Comparison of ENCODE assay signal across 10 cellular contexts in the genomic region with DNA sequence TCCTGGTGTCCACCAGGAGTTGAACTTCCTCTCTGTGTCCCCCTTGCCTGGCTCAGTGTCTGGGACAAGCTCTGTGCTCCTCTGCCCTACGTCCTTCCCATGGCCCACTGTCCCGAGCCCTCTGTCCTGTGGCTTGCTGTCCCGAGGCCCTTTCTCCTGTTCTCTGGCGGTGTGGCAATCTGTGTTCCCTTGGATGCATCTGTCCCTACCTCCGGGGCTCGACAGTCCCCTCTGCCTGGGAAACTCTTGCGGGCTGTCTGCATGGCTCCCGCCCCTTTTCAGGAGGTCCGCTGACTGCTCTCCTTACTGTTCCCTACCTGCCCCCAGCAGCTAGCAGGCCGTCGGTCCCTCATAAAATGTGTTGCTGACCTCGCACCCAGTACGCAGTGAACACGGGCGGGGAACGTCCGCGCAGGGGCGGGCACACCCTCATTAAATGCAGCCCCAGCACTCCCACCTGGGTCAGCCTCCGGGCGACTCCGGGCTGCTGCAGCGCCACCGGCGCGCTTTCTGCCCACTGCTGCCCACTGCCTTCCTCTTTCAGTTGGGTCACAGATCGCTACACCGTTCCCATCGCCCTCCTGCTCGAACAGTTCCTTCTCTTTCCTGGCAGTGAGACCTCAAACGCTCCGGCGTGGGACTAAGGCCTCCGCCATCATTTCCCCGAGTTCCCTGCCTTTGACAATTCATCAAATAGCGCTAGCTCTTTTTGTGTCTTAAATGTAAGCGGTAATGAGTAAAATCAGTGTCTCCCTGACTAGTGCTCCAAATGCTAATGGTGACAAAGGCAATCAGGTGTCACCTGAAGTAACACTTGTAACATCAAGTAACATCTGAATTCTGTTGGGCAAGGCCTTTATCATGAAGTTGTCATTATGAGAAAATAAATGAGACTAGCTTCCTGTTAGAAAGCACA.
DNase-seq lines count a peak whose midpoint lies in the region; ATAC-seq and TF ChIP-seq lines count a peak whose summit lies in the region.
"Had no signal": no experiment of that assay in that cellular context is flagged by ENCODE, and none has a peak within 500 bp of the region (broad histone marks: within the 10 kb centered on the region; RNA-seq: fewer than 3 reads in every experiment).

No MANE protein-coding gene starts in this region.

- no peaks in the 10 kb centered on the region for H3K4me1 ChIP-seq in skeletal muscle satellite cell (ENCODE audit: control insufficient read depth, insufficient read depth, low read length)

- TF ChIP-seq CTCF in GM13976 (IDR thresholded peaks at IDR 0.05; ENCODE audit: borderline replicate concordance, control extremely low read depth, extremely low read depth, insufficient read depth, missing control alignments): peak; percentile 6

- peak; percentile 51 for DNase-seq in GM13976 (ENCODE audit: low spot score)
- peak; percentile 36 for DNase-seq in SW480 (ENCODE audit: low spot score)
- DNase-seq in left ventricle myocardium superior: no peak
- DNase-seq in DMS114 treated with DMSO at 0.1 percent for 48 hours (lab: John Stamatoyannopoulos, UW; ENCODE audit: unreplicated experiment): no peak
- DNase-seq in SKM-1 (lab: John Stamatoyannopoulos, UW; ENCODE audit: unreplicated experiment): no peak
- no peak for DNase-seq in midbrain (lab: John Stamatoyannopoulos, UW)
- DNase-seq in NCI-H1092 (lab: John Stamatoyannopoulos, UW): no peak
- DNase-seq: HCEC 1CT, SIG-M5 had no signal

- H3K4me3 ChIP-seq in skeletal muscle satellite cell (ENCODE audit: low read length): peak overlapping the region; percentile 62

- no peaks in the 10 kb centered on the region for H3K27me3 ChIP-seq in skeletal muscle satellite cell (ENCODE audit: control insufficient read depth, insufficient read depth, low read length)

- H3K36me3 ChIP-seq in skeletal muscle satellite cell (ENCODE audit: insufficient read depth, low read length): no peaks in the 10 kb centered on the region

- no peaks in the 10 kb centered on the region for H3K9me3 ChIP-seq in skeletal muscle satellite cell (replicated peaks; ENCODE audit: low read length)

- peak; percentile 25 for ATAC-seq in left ventricle myocardium superior

- no peak overlapping the region for H3K9ac ChIP-seq in skeletal muscle satellite cell (ENCODE audit: low read depth, low read length)

- in situ Hi-C loops in GM13976 (cut with MboI; ENCODE audit: low sequenced_read_pairs, unreplicated experiment): no loop called here

- intact Hi-C loops in left ventricle myocardium superior (cut with micrococcal nuclease): no loop called here

- peak overlapping the region; percentile 80 for H3K4me2 ChIP-seq in skeletal muscle satellite cell (ENCODE audit: low read length)

Comparison
In these comparisons a context has a peak if more than half of its experiments do, and no peak if none do; other contexts are left out.
1. DNase-seq: peak in GM13976 (single experiment) and SW480 (single experiment); none in left ventricle myocardium superior (single experiment), DMS114 treated with DMSO at 0.1 percent for 48 hours (single experiment), SKM-1 (single experiment), midbrain (single experiment) and NCI-H1092 (single experiment).